Comparison of ENCODE assay signal across 1 cellular context in genomic region chr16:15778999-15779614, GRCh38.
TF ChIP-seq lines count a peak whose summit lies in the region.

No MANE protein-coding gene starts in this region.

TF ChIP-seq in HepG2, 621 proteins besides CTCF, POLR2A, EP300 and RAD21 (continued from another document):
- no peak for TF ChIP-seq KDM6A (CRISPR knock-in tag; IDR thresholded peaks at IDR 0.05; ENCODE audit: low read depth)
- TF ChIP-seq, protein P1, sequence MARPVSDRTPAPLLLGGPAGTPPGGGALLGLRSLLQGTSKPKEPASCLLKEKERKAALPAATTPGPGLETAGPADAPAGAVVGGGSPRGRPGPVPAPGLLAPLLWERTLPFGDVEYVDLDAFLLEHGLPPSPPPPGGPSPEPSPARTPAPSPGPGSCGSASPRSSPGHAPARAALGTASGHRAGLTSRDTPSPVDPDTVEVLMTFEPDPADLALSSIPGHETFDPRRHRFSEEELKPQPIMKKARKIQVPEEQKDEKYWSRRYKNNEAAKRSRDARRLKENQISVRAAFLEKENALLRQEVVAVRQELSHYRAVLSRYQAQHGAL (CRISPR knock-in tag; IDR thresholded peaks at IDR 0.05; ENCODE audit: not compliant biosample characterization) = no peak
- TF ChIP-seq NBN (conservative IDR thresholded peaks at IDR 0.05) = no peak
- TF ChIP-seq ZNF687 (CRISPR knock-in tag; IDR thresholded peaks at IDR 0.05) = no peak
- peak; percentile 94 for TF ChIP-seq ZNF460 (CRISPR knock-in tag; IDR thresholded peaks at IDR 0.05; ENCODE audit: borderline replicate concordance)
- TF ChIP-seq ZNF296 (CRISPR knock-in tag; conservative IDR thresholded peaks at IDR 0.05) = no peak
- TF ChIP-seq NR0B2 (CRISPR knock-in tag; IDR thresholded peaks at IDR 0.05) = no peak
- no peak for TF ChIP-seq ELF4 (CRISPR knock-in tag; IDR thresholded peaks at IDR 0.05; ENCODE audit: borderline replicate concordance)
- no peak for TF ChIP-seq SP5 (CRISPR knock-in tag; IDR thresholded peaks at IDR 0.05; ENCODE audit: borderline replicate concordance, low read depth)
- no peak for TF ChIP-seq PPARG (CRISPR knock-in tag; conservative IDR thresholded peaks at IDR 0.05)
